Comparison of ENCODE assay signal across 11 cellular contexts in genomic region chr7:132588596-132588995, GRCh38. TPM values are rescaled to one million over a fixed set of nuclear protein-coding genes. Genes with fewer than 3 reads are reported as not detected.
"Had no signal": no experiment of that assay in that cellular context is flagged by ENCODE, and none has a peak within 500 bp of the region (broad histone marks: within the 10 kb centered on the region; RNA-seq: fewer than 3 reads in every experiment).

No MANE protein-coding gene starts in this region.

- H3K9me3 ChIP-seq: HAP-1 had no signal

- H3K9ac ChIP-seq: GM23248 had no signal

- H3K4me3 Mint-ChIP-seq: GM23338, H9, HFFc6 had no signal

- H3K9me3 Mint-ChIP-seq: GM23338, H9, HFFc6 had no signal

- H2AFZ ChIP-seq: GM23248, GM23338 had no signal

- H3K27ac Mint-ChIP-seq: GM23338, H9, HFFc6 had no signal

- H3K4me3 ChIP-seq: GM23248, GM23338, HAP-1 had no signal

- H3K36me3 ChIP-seq: HAP-1 had no signal

- FAIRE-seq: H1, H54 had no signal

- H3K4me2 ChIP-seq: GM23338 had no signal

- DNase-seq: GM23248, GOT3, H7, HCEC 1CT, HFFc6 had no signal

- H3K27ac ChIP-seq: GM23248 had no signal

- H3K4me1 ChIP-seq: HAP-1 had no signal

- ATAC-seq: GM23338, HCT116 had no signal

RNA-seq across cellular contexts. Expression of gene PLXNA4, which starts 12.3 kb away (rescaled TPM):
- polyA plus RNA-seq: GM23248 had no signal
